ENCODE assay signal across 10 cellular contexts in genomic region chr17:77459018-77459755, GRCh38.
DNase-seq lines count a peak whose midpoint lies in the region; ATAC-seq, FAIRE-seq and TF ChIP-seq lines count a peak whose summit lies in the region.
"Had no signal": no experiment of that assay in that cellular context is flagged by ENCODE, and none has a peak within 500 bp of the region (broad histone marks: within the 10 kb centered on the region; RNA-seq: fewer than 3 reads in every experiment).

No MANE protein-coding gene starts in this region.

- DNase-seq in GM06990 (ENCODE audit: extremely low read depth, insufficient read length) (no peak), Peyer's patch (no peak), small intestine (no peak), NCI-H748 treated with DMSO at 0.1 percent for 48 hours (lab: John Stamatoyannopoulos, UW) (no peak), COLO829 (ENCODE audit: low spot score) (no peak)
- DNase-seq: tibial artery had no signal

- H3K9me3 Mint-ChIP-seq in dendritic cell treated with granulocyte-macrophage colony-stimulating factor and Interleukin-4, amounts not matched to agents 40 ng/mL and 50 ng/mL, for 4 days, result no peaks in the 10 kb centered on the region

- peak overlapping the region; percentile 88 for H3K27ac Mint-ChIP-seq in dendritic cell treated with granulocyte-macrophage colony-stimulating factor and Interleukin-4, amounts not matched to agents 40 ng/mL and 50 ng/mL, for 4 days

- H3K4me3 ChIP-seq in GM06990 (replicated peaks; ENCODE audit: low read depth, low read length), result peak overlapping the region; percentile 38
- peak overlapping the region in 1 of 4 donors; percentile 33 for H3K4me3 ChIP-seq in Peyer's patch
- no peak overlapping the region for H3K4me3 ChIP-seq in small intestine (ENCODE audit: low read depth in 1 of 2, low read length in 2 of 2)
- H3K4me3 ChIP-seq: left lung, tibial artery had no signal

- no peaks in the 10 kb centered on the region for H3K27me3 Mint-ChIP-seq in dendritic cell treated with granulocyte-macrophage colony-stimulating factor and Interleukin-4, amounts not matched to agents 40 ng/mL and 50 ng/mL, for 4 days

- H3K4me3 Mint-ChIP-seq in dendritic cell treated with granulocyte-macrophage colony-stimulating factor and Interleukin-4, amounts not matched to agents 40 ng/mL and 50 ng/mL, for 4 days, result no peak overlapping the region

- H3K4me1 Mint-ChIP-seq in dendritic cell treated with granulocyte-macrophage colony-stimulating factor and Interleukin-4, amounts not matched to agents 40 ng/mL and 50 ng/mL, for 4 days (ENCODE audit: low read depth), result peaks cover 93% of the 10 kb centered on the region

- no peak for FAIRE-seq in small intestine (lab: Jason Lieb, UNC)

- 79 to 88% (median 80%) methylated on average over 19 of the region's 19 CpGs for whole genome bisulfite sequencing in small intestine, 3 donors

- intact Hi-C loops in dendritic cell treated with granulocyte-macrophage colony-stimulating factor and Interleukin-4, amounts not matched to agents 40 ng/mL and 50 ng/mL, for 4 days (cut with micrococcal nuclease), result no loop called here

- peaks cover 60% of the 10 kb centered on the region for H3K36me3 Mint-ChIP-seq in dendritic cell treated with granulocyte-macrophage colony-stimulating factor and Interleukin-4, amounts not matched to agents 40 ng/mL and 50 ng/mL, for 4 days (ENCODE audit: low read depth)

- no peak for TF ChIP-seq CTCF in GM06990 (IDR thresholded peaks at IDR 0.05; ENCODE audit: insufficient read depth, low read length, poor library complexity, severe bottlenecking)
- no peak for TF ChIP-seq CTCF in Peyer's patch (IDR thresholded peaks at IDR 0.05)

- H3K4me1 ChIP-seq in Peyer's patch (peaks cover 0 to 72% (median 57%) of the 10 kb centered on the region in 4 donors), small intestine (ENCODE audit: control insufficient read depth in 2 of 2, insufficient read depth in 1 of 2, low read depth in 1 of 2, low read length in 1 of 2) (peaks cover 14 to 18% of the 10 kb centered on the region in 2 donors)

- H3K36me3 ChIP-seq in GM06990 (ENCODE audit: control insufficient read depth, insufficient read depth, low read length), result peaks cover 12% of the 10 kb centered on the region
- peaks cover 0 to 7% (median 0%) of the 10 kb centered on the region in 3 donors for H3K36me3 ChIP-seq in Peyer's patch
- H3K36me3 ChIP-seq in small intestine (ENCODE audit: control insufficient read depth in 2 of 2, insufficient read depth in 2 of 2, low read length in 2 of 2), result no peaks in the 10 kb centered on the region
- H3K36me3 ChIP-seq: left lung, tibial artery had no signal

- TF ChIP-seq POLR2A in Peyer's patch (IDR thresholded peaks at IDR 0.05), result no peak

- ATAC-seq in HG03280 (IDR thresholded peaks at IDR 0.05; ENCODE audit: unreplicated experiment) (no peak), esophagus mucosa (no peak)

- H3K9me3 ChIP-seq in Peyer's patch, result no peaks in the 10 kb centered on the region
- H3K9me3 ChIP-seq in small intestine (ENCODE audit: control insufficient read depth, low read depth), result no peaks in the 10 kb centered on the region
- H3K9me3 ChIP-seq: left lung, tibial artery had no signal

- H3K27me3 ChIP-seq in GM06990 (replicated peaks; ENCODE audit: control insufficient read depth, insufficient read depth, low read length), result no peaks in the 10 kb centered on the region
- no peaks in the 10 kb centered on the region for H3K27me3 ChIP-seq in Peyer's patch
- no peaks in the 10 kb centered on the region for H3K27me3 ChIP-seq in small intestine (ENCODE audit: control insufficient read depth in 2 of 2, insufficient read depth in 2 of 2, low read length in 2 of 2)
- H3K27me3 ChIP-seq: left lung, tibial artery had no signal

- H3K27ac ChIP-seq in Peyer's patch (peak overlapping the region; percentile 77 to 98 (median 94)), small intestine (ENCODE audit: low read depth in 1 of 2, low read length in 1 of 2) (peak overlapping the region; percentile 92 to 94)
- H3K27ac ChIP-seq: tibial artery had no signal
